ENCODE assay signal across 13 cellular contexts in genomic region chr11:10695821-10696220, GRCh38. TPM values are rescaled to one million over a fixed set of nuclear protein-coding genes. Genes with fewer than 3 reads are reported as not detected.
"Had no signal": no experiment of that assay in that cellular context is flagged by ENCODE, and none has a peak within 500 bp of the region (broad histone marks: within the 10 kb centered on the region; RNA-seq: fewer than 3 reads in every experiment).

No MANE protein-coding gene starts in this region.

- DNase-seq: activated B cell treated with CpG ODN at 0.5 μM for 24 hours; activated CD4-positive, alpha-beta memory T cell treated with anti-CD3 and anti-CD28 coated beads, Interleukin-2, amount 10 ng/mL, durations not matched to agents 7 days and 5 days; activated CD4-positive, alpha-beta T cell treated with anti-CD3 and anti-CD28 coated beads for 48 hours; activated CD8-positive, alpha-beta memory T cell treated with anti-CD3 and anti-CD28 coated beads, Interleukin-2, amount 10 ng/mL, durations not matched to agents 7 days and 5 days; caudate nucleus; dorsolateral prefrontal cortex; endodermal cell; stimulated activated CD4-positive, alpha-beta T cell treated with anti-CD3 and anti-CD28 coated beads, Interleukin-2, amount 100 ng/mL, for 24 hours; stimulated activated naive CD4-positive, alpha-beta T cell treated with Interleukin-2 at 50 U/mL for 16 hours had no signal

- H3K27me3 ChIP-seq: dorsolateral prefrontal cortex, right atrium auricular region had no signal

- H3K36me3 ChIP-seq: right atrium auricular region had no signal

- ATAC-seq: activated CD8-positive, alpha-beta memory T cell treated with anti-CD3 and anti-CD28 coated beads, Interleukin-2, amount 10 ng/mL, durations not matched to agents 7 days and 5 days; left lobe of liver had no signal

- H3K4me3 ChIP-seq: dorsolateral prefrontal cortex, right atrium auricular region had no signal

- H3K9me3 ChIP-seq: right atrium auricular region had no signal

RNA-seq across cellular contexts. Expression of gene IRAG1, which starts 2.3 kb away (rescaled TPM):
- total RNA-seq: activated B cell treated with CpG ODN at 0.5 μM for 24 hours; activated CD8-positive, alpha-beta memory T cell treated with anti-CD3 and anti-CD28 coated beads, Interleukin-2, amount 10 ng/mL, durations not matched to agents 7 days and 5 days; epithelial cell of proximal tubule; T-helper 2 cell treated with Interferon-gamma antibody and Interleukin-4, amounts not matched to agents 100 ng/mL and 5 ng/mL, for 36 hours had no signal
